9 cellular contexts compared by ENCODE assay signal in genomic region chr5:140966293-140967225, GRCh38. TPM values are rescaled to one million over a fixed set of nuclear protein-coding genes. Genes with fewer than 3 reads are reported as not detected.
DNase-seq lines count a peak whose midpoint lies in the region; ATAC-seq and TF ChIP-seq lines count a peak whose summit lies in the region.
"Had no signal": no experiment of that assay in that cellular context is flagged by ENCODE, and none has a peak within 500 bp of the region (broad histone marks: within the 10 kb centered on the region; RNA-seq: fewer than 3 reads in every experiment).

TSS of gene PCDHAC2 (plus strand) at chr5:140966476. CDS start at chr5:140966767, 291 bp downstream.

- H3K4me1 ChIP-seq in cardiac muscle cell (ENCODE audit: low read depth), result peaks cover 47% of the 10 kb centered on the region
- peaks cover 2% of the 10 kb centered on the region for H3K4me1 ChIP-seq in ovary (ENCODE audit: insufficient read depth)

- H3K36me3 ChIP-seq in cardiac muscle cell, result no peaks in the 10 kb centered on the region
- H3K36me3 ChIP-seq in ovary, result no peaks in the 10 kb centered on the region

- 0 to 1% (median 1%) methylated on average over 40 to 80 of the region's 80 CpGs for WGBS in ovary, 3 donors

- intact Hi-C loops in ovary (cut with DNase I), result no loop called here

- H3K4me3 ChIP-seq in cardiac muscle cell, result peak within 1 kb of the TSS; percentile 61
- H3K4me3 ChIP-seq in ovary, result peak within 1 kb of the TSS; percentile 50

- no peak for TF ChIP-seq EP300 in ovary (IDR thresholded peaks at IDR 0.05)

- no peaks in the 10 kb centered on the region for H3K9me3 ChIP-seq in cardiac muscle cell (ENCODE audit: low read depth)
- no peaks in the 10 kb centered on the region for H3K9me3 ChIP-seq in ovary

- TF ChIP-seq CTCF in cardiac muscle cell (IDR thresholded peaks at IDR 0.05; ENCODE audit: low read depth, low read length) (no peak), ovary (IDR thresholded peaks at IDR 0.05) (no peak)

- no peak for TF ChIP-seq POLR2A in ovary (IDR thresholded peaks at IDR 0.05)

- H3K27ac ChIP-seq in cardiac muscle cell, result no peak within 1 kb of the TSS
- no peak within 1 kb of the TSS for H3K27ac ChIP-seq in ovary
- H3K27ac ChIP-seq: C4-2B had no signal

- H3K27me3 ChIP-seq in cardiac muscle cell (peaks cover 19% of the 10 kb centered on the region), ovary (no peaks in the 10 kb centered on the region)

- ATAC-seq in GM19328 (IDR thresholded peaks at IDR 0.05; ENCODE audit: unreplicated experiment), result no peak

- peak; percentile 91 for DNase-seq in NCI-H82 (lab: John Stamatoyannopoulos, UW)
- DNase-seq in NCI-H82 treated with DMSO at 0.1 percent for 48 hours (lab: John Stamatoyannopoulos, UW; ENCODE audit: unreplicated experiment), result no peak
- DNase-seq in SW 1271 (lab: John Stamatoyannopoulos, UW), result peak; percentile 60 to 75
- peak; percentile 54 to 80 for DNase-seq in cardiac muscle cell (ENCODE audit: low read depth in 1 of 2, low spot score in 1 of 2)
- DNase-seq in ovary, result peak in 4 of 5 donors; percentile 8 to 40 (median 18)
- DNase-seq in effector CD4-positive, alpha-beta T cell, result no peak
- no peak for DNase-seq in activated CD8-positive, alpha-beta memory T cell treated with anti-CD3 and anti-CD28 coated beads, Interleukin-2, amount 50 U/mL, for 4 hours

RNA-seq across cellular contexts. Expression of gene PCDHAC2, which starts in this region (rescaled TPM):
- total RNA-seq in cardiac muscle cell (42.2 and 47.8 TPM in 2 replicates), ovary (1 to 10 TPM in 2 of 7 donors, under 1 TPM in 5; 0.15 to 2.1 (median 0.72) TPM)
- polyA plus RNA-seq in cardiac muscle cell (18.5 and 18.9 TPM in 2 replicates), ovary (1 to 10 TPM in 1 of 2 donors, under 1 TPM in 1; 0.06 to 1.4 TPM)

Comparison
In these comparisons a context has a peak if more than half of its experiments do, and no peak if none do; other contexts are left out.
1. RNA of gene PCDHAC2 (total RNA-seq): 42.2 to 47.8 TPM in cardiac muscle cell; 0.15 to 2.1 TPM in ovary; every median in the first group is over 10 times any median in the second.
2. DNase-seq: peak in NCI-H82 (single experiment), SW 1271 (2 of 2), cardiac muscle cell (2 of 2) and ovary (4 of 5); none in NCI-H82 treated with DMSO at 0.1 percent for 48 hours (single experiment), effector CD4-positive, alpha-beta T cell (single experiment) and activated CD8-positive, alpha-beta memory T cell treated with anti-CD3 and anti-CD28 coated beads, Interleukin-2, amount 50 U/mL, for 4 hours (single experiment).